ENCODE assay signal across 24 cellular contexts in genomic region chr10:78017856-78018255, GRCh38.
"Had no signal": no experiment of that assay in that cellular context is flagged by ENCODE, and none has a peak within 500 bp of the region (broad histone marks: within the 10 kb centered on the region; RNA-seq: fewer than 3 reads in every experiment).

No MANE protein-coding gene starts in this region.

- H3K4me1 Mint-ChIP-seq: endodermal cell had no signal

- H3K27ac ChIP-seq: colonic mucosa, coronary artery, epithelial cell of prostate, esophagus muscularis mucosa, esophagus squamous epithelium, foreskin keratinocyte, gastrocnemius medialis, gastroesophageal sphincter, heart left ventricle, heart right ventricle had no signal

- H3K9me3 Mint-ChIP-seq: dendritic cell treated with granulocyte-macrophage colony-stimulating factor and Interleukin-4, amounts not matched to agents 40 ng/mL and 50 ng/mL, for 4 days; effector memory CD8-positive, alpha-beta T cell; endodermal cell had no signal

- DNase-seq: colonic mucosa; cortex of kidney; dermis blood vessel endothelial cell; dorsolateral prefrontal cortex; effector CD4-positive, alpha-beta T cell; effector CD8-positive, alpha-beta T cell; effector memory CD4-positive, alpha-beta T cell; effector memory CD8-positive, alpha-beta T cell; endodermal cell; erythroblast; esophagus squamous epithelium; foreskin fibroblast; foreskin keratinocyte; foreskin melanocyte; gastrocnemius medialis; glutamatergic neuron; heart left ventricle; heart right ventricle had no signal

- H3K4me3 Mint-ChIP-seq: dendritic cell treated with granulocyte-macrophage colony-stimulating factor and Interleukin-4, amounts not matched to agents 40 ng/mL and 50 ng/mL, for 4 days; effector memory CD8-positive, alpha-beta T cell; endodermal cell had no signal

- H3K4me3 ChIP-seq: colonic mucosa, coronary artery, dorsolateral prefrontal cortex, esophagus muscularis mucosa, esophagus squamous epithelium, gastrocnemius medialis, gastroesophageal sphincter, heart left ventricle, heart right ventricle had no signal

- H3K27me3 Mint-ChIP-seq: dendritic cell treated with granulocyte-macrophage colony-stimulating factor and Interleukin-4, amounts not matched to agents 40 ng/mL and 50 ng/mL, for 4 days; effector memory CD8-positive, alpha-beta T cell had no signal

- H3K27ac Mint-ChIP-seq: dendritic cell treated with granulocyte-macrophage colony-stimulating factor and Interleukin-4, amounts not matched to agents 40 ng/mL and 50 ng/mL, for 4 days; effector memory CD8-positive, alpha-beta T cell; endodermal cell had no signal

- H3K9me3 ChIP-seq: colonic mucosa, esophagus muscularis mucosa, esophagus squamous epithelium, gastrocnemius medialis, gastroesophageal sphincter, heart left ventricle, heart right ventricle had no signal

- ATAC-seq: effector memory CD8-positive, alpha-beta T cell; esophagus mucosa; foreskin keratinocyte; gastrocnemius medialis; gastroesophageal sphincter; heart left ventricle; heart right ventricle had no signal

- H3K4me1 ChIP-seq: colonic mucosa, esophagus muscularis mucosa, esophagus squamous epithelium, foreskin keratinocyte, gastroesophageal sphincter, heart right ventricle had no signal

- H3K27me3 ChIP-seq: colonic mucosa, dorsolateral prefrontal cortex, esophagus muscularis mucosa, esophagus squamous epithelium, foreskin keratinocyte, gastrocnemius medialis, gastroesophageal sphincter, heart left ventricle, heart right ventricle had no signal
